31 cellular contexts compared by ENCODE assay signal in the genomic region with DNA sequence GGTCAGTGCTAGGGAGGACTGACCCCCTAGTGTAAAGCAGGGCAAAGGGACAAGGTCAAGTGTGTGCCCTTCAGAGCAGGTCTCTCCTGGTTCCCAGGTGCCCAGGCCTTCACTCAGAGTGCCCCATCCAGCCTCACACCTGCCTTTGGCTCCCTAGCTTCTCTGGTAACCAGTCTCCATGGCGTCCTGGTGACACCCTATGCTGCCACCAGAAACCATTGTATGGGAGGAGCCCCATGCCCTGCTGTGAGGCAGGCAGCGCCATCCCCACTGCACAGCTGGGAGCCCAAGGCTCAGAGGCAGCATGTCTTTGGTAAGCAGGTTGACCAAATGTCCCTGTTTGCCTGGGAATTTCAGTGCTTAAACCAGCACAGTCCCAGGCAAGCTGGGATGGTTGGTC. TPM values are rescaled to one million over a fixed set of nuclear protein-coding genes. Genes with fewer than 3 reads are reported as not detected.
"Had no signal": no experiment of that assay in that cellular context is flagged by ENCODE, and none has a peak within 500 bp of the region (broad histone marks: within the 10 kb centered on the region; RNA-seq: fewer than 3 reads in every experiment).

No MANE protein-coding gene starts in this region.

- H3K4me3 Mint-ChIP-seq: activated CD8-positive, alpha-beta T cell treated with anti-CD3 and anti-CD28 coated beads, Interleukin-2, amount 10 ng/mL, durations not matched to agents 7 days and 5 days; activated naive CD4-positive, alpha-beta T cell treated with anti-CD3 and anti-CD28 coated beads, Interleukin-2, amount 50 U/mL, for 24 hours; activated T-helper 1 cell treated with anti-CD3 and anti-CD28 coated beads, Interleukin-12 subunit alpha, Interleukin-12 subunit beta, Interleukin-2, Interleukin-4 antibody, amounts not matched to agents 30 ng/mL and 10 ng/mL and 1 ng/mL, durations not matched to agents 14 hours and 24 hours and 36 hours; immature natural killer cell; naive thymus-derived CD8-positive, alpha-beta T cell; neural progenitor cell; stimulated activated memory B cell treated with anti-CD40 and anti-IgM and Interleukin-4, amounts not matched to agents 10 μg/mL and 1 μg/mL and 100 μg/mL, for 72 hours had no signal

- H3K36me3 ChIP-seq: cardiac muscle cell, heart right ventricle, left ventricle myocardium inferior, neural progenitor cell, right lobe of liver, stomach, transverse colon, vagina, WERI-Rb-1 had no signal

- H3K4me1 Mint-ChIP-seq: activated naive CD4-positive, alpha-beta T cell treated with anti-CD3 and anti-CD28 coated beads, Interleukin-2, amount 50 U/mL, for 24 hours; immature natural killer cell; naive thymus-derived CD8-positive, alpha-beta T cell; neural progenitor cell; stimulated activated memory B cell treated with anti-CD40 and anti-IgM and Interleukin-4, amounts not matched to agents 10 μg/mL and 1 μg/mL and 100 μg/mL, for 72 hours had no signal

- H3K9me3 ChIP-seq: body of pancreas, heart right ventricle, left ventricle myocardium inferior, right lobe of liver, stomach, transverse colon, vagina had no signal

- ATAC-seq: activated CD8-positive, alpha-beta T cell treated with anti-CD3 and anti-CD28 coated beads, Interleukin-2, amount 10 ng/mL, durations not matched to agents 7 days and 5 days; body of pancreas; heart right ventricle; naive thymus-derived CD8-positive, alpha-beta T cell; stimulated activated memory B cell treated with anti-CD40 and anti-IgM and Interleukin-4, amounts not matched to agents 10 μg/mL and 1 μg/mL and 100 μg/mL, for 72 hours had no signal

- H3K9ac ChIP-seq: neural progenitor cell had no signal

- H3K4me1 ChIP-seq: body of pancreas, heart right ventricle, left ventricle myocardium inferior, neural progenitor cell, right lobe of liver, stomach, vagina had no signal

- H3K27ac Mint-ChIP-seq: activated CD8-positive, alpha-beta T cell treated with anti-CD3 and anti-CD28 coated beads, Interleukin-2, amount 10 ng/mL, durations not matched to agents 7 days and 5 days; activated naive CD4-positive, alpha-beta T cell treated with anti-CD3 and anti-CD28 coated beads, Interleukin-2, amount 50 U/mL, for 24 hours; activated T-helper 1 cell treated with anti-CD3 and anti-CD28 coated beads, Interleukin-12 subunit alpha, Interleukin-12 subunit beta, Interleukin-2, Interleukin-4 antibody, amounts not matched to agents 30 ng/mL and 10 ng/mL and 1 ng/mL, durations not matched to agents 14 hours and 24 hours and 36 hours; immature natural killer cell; naive thymus-derived CD8-positive, alpha-beta T cell; neural progenitor cell; stimulated activated memory B cell treated with anti-CD40 and anti-IgM and Interleukin-4, amounts not matched to agents 10 μg/mL and 1 μg/mL and 100 μg/mL, for 72 hours had no signal

- H2AFZ ChIP-seq: neural progenitor cell had no signal

- H3K27ac ChIP-seq: body of pancreas, cardiac muscle cell, heart right ventricle, left ventricle myocardium inferior, neural progenitor cell, right lobe of liver, skin epidermis, stomach, transverse colon, vagina, WERI-Rb-1 had no signal

- H3K27me3 ChIP-seq: body of pancreas, cardiac muscle cell, neural progenitor cell, right lobe of liver, transverse colon, vagina had no signal

- H3K36me3 Mint-ChIP-seq: activated naive CD4-positive, alpha-beta T cell treated with anti-CD3 and anti-CD28 coated beads, Interleukin-2, amount 50 U/mL, for 24 hours; immature natural killer cell; naive thymus-derived CD8-positive, alpha-beta T cell; neural progenitor cell; stimulated activated memory B cell treated with anti-CD40 and anti-IgM and Interleukin-4, amounts not matched to agents 10 μg/mL and 1 μg/mL and 100 μg/mL, for 72 hours had no signal

- H3K4me3 ChIP-seq: body of pancreas, cardiac muscle cell, heart right ventricle, left ventricle myocardium inferior, neural progenitor cell, right lobe of liver, skin epidermis, stomach, transverse colon, vagina had no signal

- H3K9me3 Mint-ChIP-seq: activated naive CD4-positive, alpha-beta T cell treated with anti-CD3 and anti-CD28 coated beads, Interleukin-2, amount 50 U/mL, for 24 hours; activated T-helper 1 cell treated with anti-CD3 and anti-CD28 coated beads, Interleukin-12 subunit alpha, Interleukin-12 subunit beta, Interleukin-2, Interleukin-4 antibody, amounts not matched to agents 30 ng/mL and 10 ng/mL and 1 ng/mL, durations not matched to agents 14 hours and 24 hours and 36 hours; immature natural killer cell; naive thymus-derived CD8-positive, alpha-beta T cell; neural progenitor cell; stimulated activated memory B cell treated with anti-CD40 and anti-IgM and Interleukin-4, amounts not matched to agents 10 μg/mL and 1 μg/mL and 100 μg/mL, for 72 hours had no signal

- DNase-seq: activated CD4-positive, alpha-beta T cell treated with anti-CD3 and anti-CD28 coated beads for 1 hour; activated CD4-positive, alpha-beta T cell treated with anti-CD3 and anti-CD28 coated beads, Interleukin-2, amount 50 U/mL, for 1 hour; activated CD8-positive, alpha-beta T cell treated with anti-CD3 and anti-CD28 coated beads, Interleukin-2, amount 10 ng/mL, durations not matched to agents 7 days and 5 days; activated gamma-delta T cell treated with Interleukin-2 at 50 U/mL for 16 hours; anterior cingulate cortex; body of pancreas; foreskin fibroblast; heart right ventricle; immature natural killer cell; left ventricle myocardium inferior; naive thymus-derived CD8-positive, alpha-beta T cell; posterior cingulate gyrus; right lobe of liver; stimulated activated CD4-positive, alpha-beta T cell treated with anti-CD3 and anti-CD28 coated beads, Interleukin-2, amount 100 ng/mL, for 24 hours; stomach; transverse colon; WERI-Rb-1 had no signal

- H3K4me2 ChIP-seq: neural progenitor cell had no signal

RNA-seq across cellular contexts. Expression of a gene that starts 33.1 kb away (rescaled TPM):
- total RNA-seq: activated CD8-positive, alpha-beta T cell treated with anti-CD3 and anti-CD28 coated beads, Interleukin-2, amount 10 ng/mL, durations not matched to agents 7 days and 5 days; activated T-helper 1 cell treated with anti-CD3 and anti-CD28 coated beads, Interleukin-12 subunit alpha, Interleukin-12 subunit beta, Interleukin-2, Interleukin-4 antibody, amounts not matched to agents 30 ng/mL and 10 ng/mL and 1 ng/mL, durations not matched to agents 14 hours and 24 hours and 36 hours; body of pancreas; cardiac muscle cell; cerebellum; epithelial cell of proximal tubule; fibroblast of lung; heart right ventricle; left ventricle myocardium inferior; lung microvascular endothelial cell; naive thymus-derived CD8-positive, alpha-beta T cell; right lobe of liver; temporal lobe; vagina had no signal
- polyA plus RNA-seq: cardiac muscle cell; fibroblast of lung; heart right ventricle; immature natural killer cell; naive thymus-derived CD8-positive, alpha-beta T cell; stomach had no signal

RNA-seq across cellular contexts. Expression of a gene that starts 45.3 kb away (rescaled TPM):
- total RNA-seq: activated CD8-positive, alpha-beta T cell treated with anti-CD3 and anti-CD28 coated beads, Interleukin-2, amount 10 ng/mL, durations not matched to agents 7 days and 5 days; activated T-helper 1 cell treated with anti-CD3 and anti-CD28 coated beads, Interleukin-12 subunit alpha, Interleukin-12 subunit beta, Interleukin-2, Interleukin-4 antibody, amounts not matched to agents 30 ng/mL and 10 ng/mL and 1 ng/mL, durations not matched to agents 14 hours and 24 hours and 36 hours; body of pancreas; cardiac muscle cell; cerebellum; epithelial cell of proximal tubule; fibroblast of lung; heart right ventricle; kidney epithelial cell; left ventricle myocardium inferior; lung microvascular endothelial cell; naive thymus-derived CD8-positive, alpha-beta T cell; omental fat pad; right lobe of liver; stomach; temporal lobe; vagina had no signal
- polyA plus RNA-seq: cardiac muscle cell; fibroblast of lung; heart right ventricle; immature natural killer cell; naive thymus-derived CD8-positive, alpha-beta T cell; stomach had no signal
